Comparison of ENCODE assay signal across 1 cellular context in the genomic region with DNA sequence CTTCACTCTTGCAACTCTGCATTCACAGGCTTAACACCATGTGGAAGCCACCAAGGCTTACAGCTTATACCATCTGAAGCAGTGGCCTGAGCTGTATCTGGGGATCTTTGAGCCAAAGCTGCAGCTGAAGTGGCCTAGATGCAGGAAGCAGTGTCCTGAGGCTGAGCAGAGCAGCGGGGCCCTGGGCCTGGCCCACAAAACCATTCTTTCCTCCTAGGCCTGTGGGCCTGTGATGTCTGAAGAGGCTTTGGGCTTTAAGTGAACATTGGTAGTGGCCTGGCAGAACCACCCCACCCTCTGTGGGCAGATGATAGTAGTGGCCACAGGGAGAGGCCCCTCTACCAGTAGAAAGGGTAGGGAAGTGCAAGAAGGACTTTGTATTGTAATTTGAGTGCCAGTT.
TF ChIP-seq lines count a peak whose summit lies in the region.

No MANE protein-coding gene starts in this region.

TF ChIP-seq in HEK293, 187 proteins besides CTCF, POLR2A, EP300 and RAD21 (continued from another document):
- TF ChIP-seq, protein P1, sequence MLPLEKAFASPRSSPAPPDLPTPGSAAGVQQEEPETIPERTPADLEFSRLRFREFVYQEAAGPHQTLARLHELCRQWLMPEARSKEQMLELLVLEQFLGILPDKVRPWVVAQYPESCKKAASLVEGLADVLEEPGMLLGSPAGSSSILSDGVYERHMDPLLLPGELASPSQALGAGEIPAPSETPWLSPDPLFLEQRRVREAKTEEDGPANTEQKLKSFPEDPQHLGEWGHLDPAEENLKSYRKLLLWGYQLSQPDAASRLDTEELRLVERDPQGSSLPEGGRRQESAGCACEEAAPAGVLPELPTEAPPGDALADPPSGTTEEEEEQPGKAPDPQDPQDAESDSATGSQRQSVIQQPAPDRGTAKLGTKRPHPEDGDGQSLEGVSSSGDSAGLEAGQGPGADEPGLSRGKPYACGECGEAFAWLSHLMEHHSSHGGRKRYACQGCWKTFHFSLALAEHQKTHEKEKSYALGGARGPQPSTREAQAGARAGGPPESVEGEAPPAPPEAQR (tag by site-specific recombination; IDR thresholded peaks at IDR 0.05) = no peak
